In genomic region chr1:216047821-216048220, GRCh38 we compare ENCODE assay signal across 20 cellular contexts.
A peak's percentile ranks its signal among the peaks of the same experiment; 100 is the strongest.
DNase-seq lines count a peak whose midpoint lies in the region; ATAC-seq and TF ChIP-seq lines count a peak whose summit lies in the region.
"Had no signal": no experiment of that assay in that cellular context is flagged by ENCODE, and none has a peak within 500 bp of the region (broad histone marks: within the 10 kb centered on the region; RNA-seq: fewer than 3 reads in every experiment).

No MANE protein-coding gene starts in this region.

- no peak overlapping the region for H2AFZ ChIP-seq in IMR-90 (replicated peaks; ENCODE audit: low read length, poor library complexity)
- peak overlapping the region; percentile 6 for H2AFZ ChIP-seq in neuronal stem cell (ENCODE audit: low read length)

- H4K5ac ChIP-seq in IMR-90 (ENCODE audit: low read depth, low read length): no peak overlapping the region

- no peak overlapping the region for H2AK9ac ChIP-seq in IMR-90 (replicated peaks; ENCODE audit: low read depth, low read length, poor library complexity)

- WGBS in IMR-90 (ENCODE audit: extremely low coverage in 2 of 2, insufficient read length in 1 of 2), 2 experiments: no CpG with 5 or more reads among the region's 2 CpGs
- WGBS in neuronal stem cell (ENCODE audit: extremely low coverage in 2 of 2, insufficient read length in 2 of 2, insufficient replicate concordance in 1 of 2), 2 donors: no CpG with 5 or more reads among the region's 2 CpGs

- no peaks in the 10 kb centered on the region for H4K20me1 ChIP-seq in IMR-90 (ENCODE audit: insufficient read depth, low read length)

- POLR2A ChIA-PET in IMR-90 (lab: Charles Lee; ENCODE audit: unreplicated experiment): interaction anchor here (0.6 kb wide), 1 partner anchor 172 kb away, joined by 3 read pairs; no protein-coding TSS in a partner anchor

- H2BK20ac ChIP-seq in IMR-90 (ENCODE audit: low read depth, low read length): no peak overlapping the region

- no peaks in the 10 kb centered on the region for H3K27me3 ChIP-seq in IMR-90 (ENCODE audit: control insufficient read depth, insufficient read depth, low read length)
- peaks cover 0 to 2% (median 0%) of the 10 kb centered on the region in 3 experiments for H3K27me3 ChIP-seq in neuronal stem cell (ENCODE audit: control insufficient read depth in 3 of 3, insufficient read depth in 3 of 3, low read depth in 1 of 3, low read length in 3 of 3)
- H3K27me3 ChIP-seq: SJCRH30 had no signal

- no peak overlapping the region for H3K56ac ChIP-seq in IMR-90 (ENCODE audit: extremely low read depth, insufficient read depth, low read length)

- no peak for TF ChIP-seq RAD21 in IMR-90 (IDR thresholded peaks at IDR 0.05; ENCODE audit: low read length)

- CTCF ChIA-PET in IMR-90 (lab: Yijun Ruan, JAX): interaction anchor here (1.3 kb wide), 1 partner anchor 9 kb away, joined by 3 read pairs; no protein-coding TSS in a partner anchor

- H2BK120ac ChIP-seq in IMR-90 (ENCODE audit: low read depth, low read length) (no peak overlapping the region), neuronal stem cell (ENCODE audit: low read depth, low read length) (no peak overlapping the region)

- no peaks in the 10 kb centered on the region for H3K9me3 ChIP-seq in IMR-90 (ENCODE audit: control insufficient read depth, insufficient read depth, low read length)
- H3K9me3 ChIP-seq in neuronal stem cell (replicated peaks in 1 of 2; ENCODE audit: control insufficient read depth in 2 of 2, insufficient read depth in 1 of 2, low read depth in 1 of 2, low read length in 2 of 2): no peaks in the 10 kb centered on the region
- H3K9me3 ChIP-seq: SJCRH30 had no signal

- no peak overlapping the region for H3K14ac ChIP-seq in IMR-90 (replicated peaks; ENCODE audit: low read depth, low read length)
- no peak overlapping the region for H3K14ac ChIP-seq in neuronal stem cell (ENCODE audit: low read length)

- TF ChIP-seq POLR2A in IMR-90 (IDR thresholded peaks at IDR 0.05; ENCODE audit: low read depth, low read length): no peak

- H2BK12ac ChIP-seq in neuronal stem cell (ENCODE audit: low read length): no peak overlapping the region

- H3K4me3 ChIP-seq in IMR-90 (ENCODE audit: insufficient read depth, low read depth, low read length) (no peak overlapping the region), astrocyte of the spinal cord (ENCODE audit: low read depth, low read length) (no peak overlapping the region), neuronal stem cell (ENCODE audit: low read length in 2 of 2) (no peak overlapping the region)
- H3K4me3 ChIP-seq: SJCRH30 had no signal

- H3K4me1 ChIP-seq in IMR-90 (ENCODE audit: control insufficient read depth, insufficient read depth, low read length): peaks cover 6% of the 10 kb centered on the region
- H3K4me1 ChIP-seq in neuronal stem cell (ENCODE audit: control insufficient read depth in 2 of 2, insufficient read depth in 1 of 2, low read depth in 1 of 2, low read length in 2 of 2): no peaks in the 10 kb centered on the region

- 0 out of 2 replicates have a peak, but pooled peaks cover 3% of the 10 kb centered on the region for H3K9me1 ChIP-seq in IMR-90 (ENCODE audit: insufficient read depth, low read length)

- H2AK5ac ChIP-seq in IMR-90 (ENCODE audit: low read depth, low read length): no peak overlapping the region
- no peak overlapping the region for H2AK5ac ChIP-seq in neuronal stem cell (ENCODE audit: low read depth, low read length)

- H3K4ac ChIP-seq in IMR-90 (ENCODE audit: low read depth, low read length): no peak overlapping the region
- no peak overlapping the region for H3K4ac ChIP-seq in neuronal stem cell (ENCODE audit: low read length)

- no peak overlapping the region for H4K8ac ChIP-seq in IMR-90 (ENCODE audit: low read depth in 2 of 2, low read length in 2 of 2)
- no peak overlapping the region for H4K8ac ChIP-seq in neuronal stem cell (ENCODE audit: low read depth, low read length)

- intact Hi-C loops in IMR-90 (cut with micrococcal nuclease): loop anchor here (1.0 kb wide), 1 partner anchor 13 kb away; no protein-coding TSS in a partner anchor

- in situ Hi-C loops in IMR-90 (cut with MboI; ENCODE audit: low sequenced_read_pairs) (no loop called here), astrocyte of the spinal cord (cut with HindIII; ENCODE audit: low sequenced_read_pairs) (no loop called here)

- H4K91ac ChIP-seq in IMR-90 (ENCODE audit: insufficient read depth, low read depth, low read length): no peak overlapping the region
- no peak overlapping the region for H4K91ac ChIP-seq in neuronal stem cell (ENCODE audit: low read depth, low read length, poor library complexity)

- H3K27ac ChIP-seq in IMR-90 (ENCODE audit: insufficient read depth, low read length) (no peak overlapping the region), neuronal stem cell (replicated peaks; ENCODE audit: low read length) (no peak overlapping the region)
- H3K27ac ChIP-seq: HL-60, SJCRH30 had no signal

- peak overlapping the region; percentile 29; the same call in 1 of the 2 replicates for H3K18ac ChIP-seq in IMR-90 (ENCODE audit: low read depth, low read length)
- no peak overlapping the region for H3K18ac ChIP-seq in neuronal stem cell (ENCODE audit: low read length)

- no peak for TF ChIP-seq CTCF in IMR-90 (conservative IDR thresholded peaks at IDR 0.05; ENCODE audit: low read depth, low read length)
- TF ChIP-seq CTCF in astrocyte of the spinal cord (IDR thresholded peaks at IDR 0.05; ENCODE audit: low read depth, low read length): no peak

- DNase-seq in Ammon's horn (ENCODE audit: low spot score) (peak; percentile 3), IMR-90 (no peak), astrocyte of the spinal cord (ENCODE audit: low read depth, low spot score) (peak; percentile 8), neuronal stem cell (ENCODE audit: low spot score) (no peak), SHP77 treated with DMSO at 0.1 percent for 48 hours (lab: John Stamatoyannopoulos, UW) (no peak), NCI-H128 (lab: John Stamatoyannopoulos, UW; ENCODE audit: unreplicated experiment) (no peak)
- DNase-seq: DMS79, KBM-7, NCI-H1092, NCI-H1436 treated with DMSO at 0.1 percent for 48 hours, NCI-H2029, NCI-H226, NCI-H524 treated with DMSO at 0.1 percent for 48 hours, NCI-H82, SJCRH30 had no signal

- H3K23ac ChIP-seq in IMR-90 (ENCODE audit: low read depth, low read length) (no peak overlapping the region), neuronal stem cell (ENCODE audit: low read depth, low read length, poor library complexity) (no peak overlapping the region)

- H3K9ac ChIP-seq in IMR-90 (ENCODE audit: low read depth, low read length) (no peak overlapping the region), neuronal stem cell (ENCODE audit: low read depth, low read length, poor library complexity) (no peak overlapping the region)

- H3K79me1 ChIP-seq in IMR-90 (ENCODE audit: low read depth in 1 of 2, low read length in 2 of 2) (no peaks in the 10 kb centered on the region), neuronal stem cell (ENCODE audit: low read depth, low read length) (no peaks in the 10 kb centered on the region)

- ATAC-seq in IMR-90 (ENCODE audit: low read depth) (no peak), HG03175 (IDR thresholded peaks at IDR 0.05; ENCODE audit: unreplicated experiment) (no peak), HG02852 (IDR thresholded peaks at IDR 0.05; ENCODE audit: unreplicated experiment) (no peak)
- ATAC-seq: HepG2, Panc1 had no signal

- H2BK5ac ChIP-seq in IMR-90 (ENCODE audit: low read depth, low read length, poor library complexity, severe bottlenecking) (no peak overlapping the region), neuronal stem cell (ENCODE audit: low read length) (no peak overlapping the region)

- BruUV-seq in IMR-90 (replicated peaks; lab: Mats Ljungman, UMichigan): no TSS peak

- dilution Hi-C loops in IMR-90 (cut with HindIII; ENCODE audit: low sequenced_read_pairs, unreplicated experiment): no loop called here

- H3K36me3 ChIP-seq in IMR-90 (ENCODE audit: control insufficient read depth, insufficient read depth, low read length) (no peaks in the 10 kb centered on the region), neuronal stem cell (replicated peaks in 1 of 2; ENCODE audit: control insufficient read depth in 2 of 2, insufficient read depth in 2 of 2, low read length in 2 of 2) (no peaks in the 10 kb centered on the region)
- H3K36me3 ChIP-seq: SJCRH30 had no signal

- H3K4me2 ChIP-seq in IMR-90 (ENCODE audit: low read depth, low read length): no peak overlapping the region
- no peak overlapping the region for H3K4me2 ChIP-seq in neuronal stem cell (ENCODE audit: insufficient read depth, low read length, poor library complexity, severe bottlenecking)

- H2BK15ac ChIP-seq in IMR-90 (ENCODE audit: low read depth, low read length) (no peak overlapping the region), neuronal stem cell (ENCODE audit: low read length) (no peak overlapping the region)

TF ChIP-seq in IMR-90, 13 proteins besides CTCF, POLR2A, EP300 and RAD21:
- TF ChIP-seq BHLHE40 (IDR thresholded peaks at IDR 0.05; ENCODE audit: low read depth, low read length): no peak
- no peak for TF ChIP-seq ELK1 (IDR thresholded peaks at IDR 0.05; ENCODE audit: borderline replicate concordance, low read depth, low read length)
- no peak for TF ChIP-seq MAZ (IDR thresholded peaks at IDR 0.05; ENCODE audit: borderline replicate concordance, low read depth, low read length)
- no peak for TF ChIP-seq CEBPB (IDR thresholded peaks at IDR 0.05; ENCODE audit: low read depth, low read length)
- TF ChIP-seq FOS (IDR thresholded peaks at IDR 0.05; ENCODE audit: low read depth, low read length): no peak

Comparison
In these comparisons a context has a peak if more than half of its experiments do, and no peak if none do; other contexts are left out.
1. DNase-seq: peak in Ammon's horn (single experiment) and astrocyte of the spinal cord (single experiment); none in IMR-90 (single experiment), neuronal stem cell (single experiment), SHP77 treated with DMSO at 0.1 percent for 48 hours (single experiment) and NCI-H128 (single experiment).